Comparison of ENCODE assay signal across 29 cellular contexts in the genomic region with DNA sequence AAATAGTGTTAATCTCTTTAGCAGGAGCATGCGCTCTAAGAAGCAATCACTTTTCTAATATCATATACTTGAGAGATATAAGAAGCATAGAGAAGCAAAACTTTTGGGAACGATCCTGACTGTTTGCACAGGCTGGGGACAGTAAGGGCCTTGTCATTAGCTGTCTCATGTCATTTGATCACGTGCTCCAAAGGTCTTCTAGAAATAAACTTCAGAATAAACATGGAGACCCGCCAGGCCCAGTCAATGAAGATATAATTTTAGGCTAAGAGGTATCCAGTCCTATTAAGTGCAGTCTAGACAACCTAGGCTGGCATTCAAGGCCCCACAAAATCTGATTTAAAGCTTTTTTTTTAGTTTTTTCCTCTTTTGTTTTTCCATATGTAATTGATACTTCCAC.
"Had no signal": no experiment of that assay in that cellular context is flagged by ENCODE, and none has a peak within 500 bp of the region (broad histone marks: within the 10 kb centered on the region; RNA-seq: fewer than 3 reads in every experiment).

No MANE protein-coding gene starts in this region.

- H3K36me3 ChIP-seq: breast epithelium had no signal

- H3K27ac ChIP-seq: breast epithelium, PC-9, VCaP had no signal

- H3K4me3 ChIP-seq: breast epithelium, PC-9 had no signal

- H3K27me3 ChIP-seq: breast epithelium had no signal

- H2AFZ ChIP-seq: PC-9 had no signal

- ATAC-seq: activated T-cell treated with anti-CD3 and anti-CD28 coated beads, Interleukin-2, amount 50 U/mL, for 4 hours had no signal

- DNase-seq: activated B cell treated with CpG ODN at 0.5 μM for 24 hours; activated CD4-positive, alpha-beta memory T cell treated with anti-CD3 and anti-CD28 coated beads for 36 hours; activated CD4-positive, alpha-beta T cell treated with anti-CD3 and anti-CD28 coated beads for 4 hours; activated CD4-positive, alpha-beta T cell treated with anti-CD3 and anti-CD28 coated beads, Interleukin-2, amount 50 U/mL, for 1 hour; activated CD4-positive, CD25-positive, alpha-beta regulatory T cell treated with anti-CD3 and anti-CD28 coated beads, Interleukin-2, amount 50 U/mL, for 72 hours; activated CD8-positive, alpha-beta memory T cell treated with anti-CD3 and anti-CD28 coated beads, Interleukin-2, amount 50 U/mL, for 4 hours; activated naive CD4-positive, alpha-beta T cell; activated naive CD4-positive, alpha-beta T cell treated with anti-CD3 and anti-CD28 coated beads, Interleukin-2, amount 50 U/mL, for 16 hours; activated naive CD8-positive, alpha-beta T cell treated with anti-CD3 and anti-CD28 coated beads for 36 hours; activated T-cell treated with anti-CD3 and anti-CD28 coated beads for 4 hours; activated T-cell treated with anti-CD3 and anti-CD28 coated beads, Interleukin-2, amount 50 U/mL, for 4 hours; amniotic stem cell; aorta; KG1; MM.1S; MV-4-11; NCI-H2029 treated with DMSO at 0.1 percent for 48 hours; NCI-H2107; NCI-H345; NCI-H524 treated with DMSO at 0.1 percent for 48 hours; PC-9; Right ventricle myocardium superior; SW 1271; T-helper 1 cell; T-helper 2 cell; T-helper 9 cell had no signal

- FAIRE-seq: RCC 7860 had no signal

- H3K4me2 ChIP-seq: PC-9 had no signal

- H3K4me1 ChIP-seq: breast epithelium had no signal
